In genomic region chr14:20428010-20428365, GRCh38 we compare ENCODE assay signal across 1 cellular context.
A peak's percentile ranks its signal among the peaks of the same experiment; 100 is the strongest.
TF ChIP-seq lines count a peak whose summit lies in the region.

No MANE protein-coding gene starts in this region.

TF ChIP-seq in GM12878, 131 proteins besides CTCF, POLR2A, EP300 and RAD21:
- 0 out of 2 replicates have a peak, but pooled peaks have one; percentile 13 for TF ChIP-seq PRDM15 (CRISPR knock-in tag; IDR thresholded peaks at IDR 0.05)
- no peak for TF ChIP-seq TCF3 (IDR thresholded peaks at IDR 0.05; ENCODE audit: borderline replicate concordance, insufficient read depth, low read depth, low read length)
- 0 out of 2 replicates have a peak, but pooled peaks have one; percentile 0 for TF ChIP-seq MYB (IDR thresholded peaks at IDR 0.05; ENCODE audit: borderline replicate concordance, low read depth, low read length)
- peak; percentile 10; the same call in 1 of the 2 replicates for TF ChIP-seq RELB (IDR thresholded peaks at IDR 0.05; ENCODE audit: low read depth)
- no peak for TF ChIP-seq HDGF (IDR thresholded peaks at IDR 0.05)
- TF ChIP-seq BHLHE40 (IDR thresholded peaks at IDR 0.05; ENCODE audit: borderline replicate concordance in 1 of 2, low read depth in 2 of 2, low read length in 1 of 2) = 0 out of 4 replicates have a peak, but pooled peaks of 1 of the 2 experiments have one; percentile 3
- 0 out of 2 replicates have a peak, but pooled peaks have one; percentile 5 for TF ChIP-seq FOXM1 (IDR thresholded peaks at IDR 0.05; ENCODE audit: low read depth, low read length)
- TF ChIP-seq, protein P1, sequence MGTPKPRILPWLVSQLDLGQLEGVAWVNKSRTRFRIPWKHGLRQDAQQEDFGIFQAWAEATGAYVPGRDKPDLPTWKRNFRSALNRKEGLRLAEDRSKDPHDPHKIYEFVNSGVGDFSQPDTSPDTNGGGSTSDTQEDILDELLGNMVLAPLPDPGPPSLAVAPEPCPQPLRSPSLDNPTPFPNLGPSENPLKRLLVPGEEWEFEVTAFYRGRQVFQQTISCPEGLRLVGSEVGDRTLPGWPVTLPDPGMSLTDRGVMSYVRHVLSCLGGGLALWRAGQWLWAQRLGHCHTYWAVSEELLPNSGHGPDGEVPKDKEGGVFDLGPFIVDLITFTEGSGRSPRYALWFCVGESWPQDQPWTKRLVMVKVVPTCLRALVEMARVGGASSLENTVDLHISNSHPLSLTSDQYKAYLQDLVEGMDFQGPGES (IDR thresholded peaks at IDR 0.05) = no peak
- TF ChIP-seq, protein P2, sequence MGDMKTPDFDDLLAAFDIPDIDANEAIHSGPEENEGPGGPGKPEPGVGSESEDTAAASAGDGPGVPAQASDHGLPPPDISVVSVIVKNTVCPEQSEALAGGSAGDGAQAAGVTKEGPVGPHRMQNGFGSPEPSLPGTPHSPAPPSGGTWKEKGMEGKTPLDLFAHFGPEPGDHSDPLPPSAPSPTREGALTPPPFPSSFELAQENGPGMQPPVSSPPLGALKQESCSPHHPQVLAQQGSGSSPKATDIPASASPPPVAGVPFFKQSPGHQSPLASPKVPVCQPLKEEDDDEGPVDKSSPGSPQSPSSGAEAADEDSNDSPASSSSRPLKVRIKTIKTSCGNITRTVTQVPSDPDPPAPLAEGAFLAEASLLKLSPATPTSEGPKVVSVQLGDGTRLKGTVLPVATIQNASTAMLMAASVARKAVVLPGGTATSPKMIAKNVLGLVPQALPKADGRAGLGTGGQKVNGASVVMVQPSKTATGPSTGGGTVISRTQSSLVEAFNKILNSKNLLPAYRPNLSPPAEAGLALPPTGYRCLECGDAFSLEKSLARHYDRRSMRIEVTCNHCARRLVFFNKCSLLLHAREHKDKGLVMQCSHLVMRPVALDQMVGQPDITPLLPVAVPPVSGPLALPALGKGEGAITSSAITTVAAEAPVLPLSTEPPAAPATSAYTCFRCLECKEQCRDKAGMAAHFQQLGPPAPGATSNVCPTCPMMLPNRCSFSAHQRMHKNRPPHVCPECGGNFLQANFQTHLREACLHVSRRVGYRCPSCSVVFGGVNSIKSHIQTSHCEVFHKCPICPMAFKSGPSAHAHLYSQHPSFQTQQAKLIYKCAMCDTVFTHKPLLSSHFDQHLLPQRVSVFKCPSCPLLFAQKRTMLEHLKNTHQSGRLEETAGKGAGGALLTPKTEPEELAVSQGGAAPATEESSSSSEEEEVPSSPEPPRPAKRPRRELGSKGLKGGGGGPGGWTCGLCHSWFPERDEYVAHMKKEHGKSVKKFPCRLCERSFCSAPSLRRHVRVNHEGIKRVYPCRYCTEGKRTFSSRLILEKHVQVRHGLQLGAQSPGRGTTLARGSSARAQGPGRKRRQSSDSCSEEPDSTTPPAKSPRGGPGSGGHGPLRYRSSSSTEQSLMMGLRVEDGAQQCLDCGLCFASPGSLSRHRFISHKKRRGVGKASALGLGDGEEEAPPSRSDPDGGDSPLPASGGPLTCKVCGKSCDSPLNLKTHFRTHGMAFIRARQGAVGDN (IDR thresholded peaks at IDR 0.05) = 0 out of 2 replicates have a peak, but pooled peaks have one; percentile 26
- 0 out of 2 replicates have a peak, but pooled peaks have one; percentile 5 for TF ChIP-seq TBL1XR1 (IDR thresholded peaks at IDR 0.05; ENCODE audit: low read depth, low read length)
- 0 out of 2 replicates have a peak, but pooled peaks have one; percentile 60 for TF ChIP-seq DPF2 (IDR thresholded peaks at IDR 0.05)
- no peak for TF ChIP-seq EED (IDR thresholded peaks at IDR 0.05; ENCODE audit: low read depth)
- TF ChIP-seq PAX5 (IDR thresholded peaks at IDR 0.05; ENCODE audit: borderline replicate concordance, low read depth, low read length) = no peak
- TF ChIP-seq IKZF1 (conservative IDR thresholded peaks at IDR 0.05) = peak; percentile 33; the same call in 1 of the 2 replicates
